1 cellular context compared by ENCODE assay signal in the genomic region with DNA sequence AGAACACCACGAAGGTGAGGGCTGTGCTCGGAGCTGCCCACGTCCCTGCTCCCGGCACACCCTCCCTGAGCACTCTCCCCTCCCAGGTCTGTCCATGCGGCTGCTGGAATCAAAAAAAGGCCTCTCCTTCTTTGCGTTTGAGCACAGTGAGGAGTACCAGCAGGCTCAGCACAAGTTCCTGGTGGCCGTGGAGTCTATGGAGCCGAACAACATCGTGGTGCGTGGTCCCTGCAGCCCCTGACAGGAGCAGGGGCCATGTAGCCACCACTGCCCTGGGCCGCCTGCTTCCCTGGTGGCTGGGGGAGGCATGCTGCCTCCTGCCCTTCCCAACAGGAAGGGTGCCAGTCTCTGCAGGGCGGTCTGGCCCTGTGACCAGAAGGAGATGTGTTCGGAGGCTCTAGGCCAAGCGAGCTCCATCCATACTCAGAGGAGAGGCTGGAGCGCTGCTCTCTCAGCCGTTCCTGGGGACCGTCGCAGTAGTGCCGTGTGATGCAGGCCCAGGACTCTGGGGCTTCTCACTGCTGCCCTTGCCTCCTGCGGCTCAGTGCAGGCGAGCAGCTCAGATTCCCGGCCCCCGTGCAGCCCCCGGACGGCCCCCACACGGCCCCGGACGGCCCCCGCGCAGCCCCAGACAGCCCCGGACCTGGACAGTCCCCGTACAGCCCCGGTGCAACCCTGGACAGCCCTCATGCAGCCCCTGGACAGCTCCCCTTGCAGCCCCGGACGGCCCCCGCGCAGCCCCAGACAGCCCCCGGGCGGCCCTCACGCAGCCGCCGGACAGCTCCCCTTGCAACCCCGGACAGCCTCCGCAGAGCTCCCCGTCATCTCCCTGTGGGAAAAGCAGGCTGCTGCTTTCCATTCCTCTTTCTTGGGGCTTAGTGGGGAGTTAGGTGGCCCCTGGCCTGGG.
TF ChIP-seq lines count a peak whose summit lies in the region.

No MANE protein-coding gene starts in this region.

TF ChIP-seq in GM12878, 131 proteins besides CTCF, POLR2A, EP300 and RAD21:
- TF ChIP-seq ATF7 (IDR thresholded peaks at IDR 0.05; ENCODE audit: low read depth) (no peak), BRCA1 (IDR thresholded peaks at IDR 0.05; ENCODE audit: low read depth, low read length) (no peak)
- TF ChIP-seq, protein P1, sequence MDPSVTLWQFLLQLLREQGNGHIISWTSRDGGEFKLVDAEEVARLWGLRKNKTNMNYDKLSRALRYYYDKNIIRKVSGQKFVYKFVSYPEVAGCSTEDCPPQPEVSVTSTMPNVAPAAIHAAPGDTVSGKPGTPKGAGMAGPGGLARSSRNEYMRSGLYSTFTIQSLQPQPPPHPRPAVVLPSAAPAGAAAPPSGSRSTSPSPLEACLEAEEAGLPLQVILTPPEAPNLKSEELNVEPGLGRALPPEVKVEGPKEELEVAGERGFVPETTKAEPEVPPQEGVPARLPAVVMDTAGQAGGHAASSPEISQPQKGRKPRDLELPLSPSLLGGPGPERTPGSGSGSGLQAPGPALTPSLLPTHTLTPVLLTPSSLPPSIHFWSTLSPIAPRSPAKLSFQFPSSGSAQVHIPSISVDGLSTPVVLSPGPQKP (IDR thresholded peaks at IDR 0.05; ENCODE audit: low read depth, low read length): no peak
